Comparison of ENCODE assay signal across 8 cellular contexts in genomic region chr15:49169880-49170597, GRCh38. TPM values are rescaled to one million over a fixed set of nuclear protein-coding genes. Genes with fewer than 3 reads are reported as not detected.
DNase-seq lines count a peak whose midpoint lies in the region; ATAC-seq and TF ChIP-seq lines count a peak whose summit lies in the region.

TSS of gene GALK2 (plus strand) at chr15:49170247. CDS start at chr15:49170323, 76 bp downstream.

- peak; percentile 94 for ATAC-seq in HG03439 (IDR thresholded peaks at IDR 0.05; ENCODE audit: unreplicated experiment)

- TF ChIP-seq POLR2A in GM19193 (IDR thresholded peaks at IDR 0.05; ENCODE audit: extremely low read depth, insufficient read depth, insufficient read length), result peak; percentile 75

- peak within 1 kb of the TSS; percentile 100 for H3K4me3 Mint-ChIP-seq in activated CD4-positive, alpha-beta T cell treated with anti-CD3 and anti-CD28 coated beads, Interleukin-2, amount 10 ng/mL, durations not matched to agents 24 days and 14 days

- intact Hi-C loops in activated CD4-positive, alpha-beta T cell treated with anti-CD3 and anti-CD28 coated beads, Interleukin-2, amount 10 ng/mL, durations not matched to agents 24 days and 14 days (cut with micrococcal nuclease), result loop anchor here (1.0 to 5.0 kb wide), 3 partner anchors 15 to 1012 kb away; partner anchors contain the start of genes COPS2, DTWD1, FAM227B and SLC27A2

- no peaks in the 10 kb centered on the region for H3K9me3 Mint-ChIP-seq in activated CD4-positive, alpha-beta T cell treated with anti-CD3 and anti-CD28 coated beads, Interleukin-2, amount 10 ng/mL, durations not matched to agents 24 days and 14 days

- TF ChIP-seq CTCF in coronary artery (IDR thresholded peaks at IDR 0.05), result no peak

- DNase-seq in Ammon's horn (ENCODE audit: low spot score), result peak; percentile 86
- peak; percentile 81 to 91 for DNase-seq in NCI-H524 (lab: John Stamatoyannopoulos, UW)
- DNase-seq in activated CD4-positive, alpha-beta T cell treated with anti-CD3 and anti-CD28 coated beads, Interleukin-2, amount 10 ng/mL, durations not matched to agents 24 days and 14 days, result peak; percentile 95
- peak; percentile 82 for DNase-seq in coronary artery (ENCODE audit: low spot score)
- DNase-seq in left kidney (ENCODE audit: low read depth, low spot score), result peak; percentile 96
- DNase-seq in stimulated activated CD4-positive, alpha-beta T cell treated with anti-CD3 and anti-CD28 coated beads, Interleukin-2, amount 100 ng/mL, for 24 hours, result peak; percentile 82 to 83

- H3K27ac ChIP-seq in coronary artery, result peak within 1 kb of the TSS; percentile 59 to 85

- H3K4me3 ChIP-seq in coronary artery, result peak within 1 kb of the TSS; percentile 76

- peaks cover 5% of the 10 kb centered on the region for H3K36me3 Mint-ChIP-seq in activated CD4-positive, alpha-beta T cell treated with anti-CD3 and anti-CD28 coated beads, Interleukin-2, amount 10 ng/mL, durations not matched to agents 24 days and 14 days (ENCODE audit: low read depth)

- H3K4me1 Mint-ChIP-seq in activated CD4-positive, alpha-beta T cell treated with anti-CD3 and anti-CD28 coated beads, Interleukin-2, amount 10 ng/mL, durations not matched to agents 24 days and 14 days, result peaks cover 26% of the 10 kb centered on the region

- no peaks in the 10 kb centered on the region for H3K27me3 Mint-ChIP-seq in activated CD4-positive, alpha-beta T cell treated with anti-CD3 and anti-CD28 coated beads, Interleukin-2, amount 10 ng/mL, durations not matched to agents 24 days and 14 days

- H3K27ac Mint-ChIP-seq in activated CD4-positive, alpha-beta T cell treated with anti-CD3 and anti-CD28 coated beads, Interleukin-2, amount 10 ng/mL, durations not matched to agents 24 days and 14 days, result peak within 1 kb of the TSS; percentile 99

RNA-seq across cellular contexts. Expression of gene GALK2, which starts in this region (rescaled TPM):
- total RNA-seq in activated CD4-positive, alpha-beta T cell treated with anti-CD3 and anti-CD28 coated beads, Interleukin-2, amount 10 ng/mL, durations not matched to agents 24 days and 14 days, result 24.7 and 25.5 TPM in 2 replicates

Comparison
In these comparisons a context has a peak if more than half of its experiments do, and no peak if none do; other contexts are left out.
1. Peak in every context shown above with its lines: DNase-seq, ATAC-seq, H3K4me3 ChIP-seq and H3K27ac ChIP-seq.